29 cellular contexts compared by ENCODE assay signal in genomic region chr10:61471491-61471890, GRCh38. TPM values are rescaled to one million over a fixed set of nuclear protein-coding genes. Genes with fewer than 3 reads are reported as not detected.
"Had no signal": no experiment of that assay in that cellular context is flagged by ENCODE, and none has a peak within 500 bp of the region (broad histone marks: within the 10 kb centered on the region; RNA-seq: fewer than 3 reads in every experiment).

No MANE protein-coding gene starts in this region.

- H3K27ac ChIP-seq: colonic mucosa, epithelial cell of prostate, esophagus squamous epithelium, gastroesophageal sphincter, WERI-Rb-1 had no signal

- FAIRE-seq: endometrium had no signal

- H3K4me3 ChIP-seq: colonic mucosa, esophagus squamous epithelium, gastroesophageal sphincter, heart right ventricle had no signal

- H3K9me3 ChIP-seq: colonic mucosa, esophagus squamous epithelium, gastroesophageal sphincter, heart right ventricle had no signal

- H3K36me3 ChIP-seq: colonic mucosa, esophagus squamous epithelium, gastroesophageal sphincter, heart right ventricle, WERI-Rb-1 had no signal

- H3K27me3 ChIP-seq: colonic mucosa, esophagus squamous epithelium, gastroesophageal sphincter, heart right ventricle had no signal

- H3K4me1 ChIP-seq: colonic mucosa, esophagus squamous epithelium, gastroesophageal sphincter had no signal

- ATAC-seq: activated CD4-positive, CD25-positive, alpha-beta regulatory T cell treated with anti-CD3 and anti-CD28 coated beads, Interleukin-2, amount 50 U/mL, for 24 hours; activated CD8-positive, alpha-beta T cell treated with anti-CD3 and anti-CD28 coated beads for 36 hours; activated T-cell treated with anti-CD3 and anti-CD28 coated beads, Interleukin-2, amount 50 U/mL, for 4 hours; activated T-helper 17 cell treated with anti-CD3 and anti-CD28 coated beads, Interleukin-2, amount 50 U/mL, for 72 hours; gastroesophageal sphincter; T-helper 17 cell had no signal

- DNase-seq: activated B cell treated with CpG ODN at 0.5 μM for 24 hours; activated CD4-positive, alpha-beta T cell treated with anti-CD3 and anti-CD28 coated beads for 48 hours; activated CD4-positive, alpha-beta T cell treated with anti-CD3 and anti-CD28 coated beads, Interleukin-2, amount 50 U/mL, for 1 hour; activated CD4-positive, alpha-beta T cell treated with anti-CD3 and anti-CD28 coated beads, Interleukin-2, amount 50 U/mL, for 48 hours; activated CD8-positive, alpha-beta memory T cell treated with anti-CD3 and anti-CD28 coated beads for 24 hours; activated CD8-positive, alpha-beta T cell treated with anti-CD3 and anti-CD28 coated beads for 36 hours; activated effector memory CD4-positive, alpha-beta T cell treated with Interleukin-2 at 50 U/mL for 16 hours; activated gamma-delta T cell treated with Interleukin-2 at 50 U/mL for 16 hours; activated naive CD4-positive, alpha-beta T cell treated with anti-CD3 and anti-CD28 coated beads, Interleukin-2, amount 50 U/mL, for 16 hours; activated naive CD4-positive, alpha-beta T cell treated with Interleukin-2 at 50 U/mL for 16 hours; activated T-cell treated with anti-CD3 and anti-CD28 coated beads, Interleukin-2, amount 50 U/mL, for 4 hours; amygdala; aorta; caudate nucleus; colonic mucosa; effector CD8-positive, alpha-beta T cell; esophagus squamous epithelium; foreskin melanocyte; heart right ventricle; T-helper 1 cell; T-helper 17 cell; T1000 had no signal

RNA-seq across cellular contexts. Expression of gene TMEM26, which starts 18.3 kb away (rescaled TPM):
- total RNA-seq: activated B cell treated with CpG ODN at 0.5 μM for 24 hours; activated CD8-positive, alpha-beta T cell treated with anti-CD3 and anti-CD28 coated beads for 36 hours; activated T-cell treated with anti-CD3 and anti-CD28 coated beads, Interleukin-2, amount 50 U/mL, for 4 hours; activated T-helper 17 cell treated with anti-CD3 and anti-CD28 coated beads, Interleukin-2, amount 50 U/mL, for 72 hours; dermis microvascular lymphatic vessel endothelial cell; T-helper 17 cell had no signal
